ENCODE assay signal across 1 cellular context in genomic region chr6:143060806-143061596, GRCh38.
TF ChIP-seq lines count a peak whose summit lies in the region.

Gene AIG1, plus strand, starts transcription at chr6:143060889. Its CDS starts 37 bp downstream, at chr6:143060926.

TF ChIP-seq in K562, 482 proteins besides CTCF, POLR2A, EP300 and RAD21 (continued from another document):
- TF ChIP-seq PRDM10 (IDR thresholded peaks at IDR 0.05; ENCODE audit: partially characterized antibody), result no peak
- TF ChIP-seq KLF1 (tag; IDR thresholded peaks at IDR 0.05), result no peak
- no peak for TF ChIP-seq RFX5 (IDR thresholded peaks at IDR 0.05; ENCODE audit: low read depth, low read length)
- TF ChIP-seq ETV6 (IDR thresholded peaks at IDR 0.05; ENCODE audit: borderline replicate concordance in 1 of 2, low read depth in 2 of 2, low read length in 1 of 2), result no peak
- no peak for TF ChIP-seq ETV6 (CRISPR knock-in tag; IDR thresholded peaks at IDR 0.05; ENCODE audit: borderline replicate concordance)
- TF ChIP-seq GATAD2B (IDR thresholded peaks at IDR 0.05; ENCODE audit: borderline replicate concordance), result no peak
- peak; percentile 89 for TF ChIP-seq EP400 (IDR thresholded peaks at IDR 0.05)
